ENCODE assay signal across 9 cellular contexts in genomic region chr1:153355445-153356071, GRCh38. TPM values are rescaled to one million over a fixed set of nuclear protein-coding genes. Genes with fewer than 3 reads are reported as not detected.
DNase-seq lines count a peak whose midpoint lies in the region; ATAC-seq and TF ChIP-seq lines count a peak whose summit lies in the region.
"Had no signal": no experiment of that assay in that cellular context is flagged by ENCODE, and none has a peak within 500 bp of the region (broad histone marks: within the 10 kb centered on the region; RNA-seq: fewer than 3 reads in every experiment).

No MANE protein-coding gene starts in this region.

- H3K27me3 ChIP-seq in cardiac muscle cell: no peaks in the 10 kb centered on the region

- no peak for ATAC-seq in HG03095 (IDR thresholded peaks at IDR 0.05; ENCODE audit: unreplicated experiment)

- H3K36me3 ChIP-seq in cardiac muscle cell: no peaks in the 10 kb centered on the region

- H3K27ac ChIP-seq in cardiac muscle cell: no peak overlapping the region

- H3K9me3 ChIP-seq in cardiac muscle cell (ENCODE audit: low read depth): no peaks in the 10 kb centered on the region

- H3K4me3 ChIP-seq in cardiac muscle cell: no peak overlapping the region

- TF ChIP-seq CTCF in cardiac muscle cell (IDR thresholded peaks at IDR 0.05; ENCODE audit: low read depth, low read length): peak; percentile 75

- H3K4me1 ChIP-seq in cardiac muscle cell (ENCODE audit: low read depth): peaks cover 12% of the 10 kb centered on the region

- DNase-seq in DMS153 treated with DMSO at 0.1 percent for 48 hours (lab: John Stamatoyannopoulos, UW; ENCODE audit: unreplicated experiment) (peak; percentile 14), HK-2 (ENCODE audit: unreplicated experiment) (peak; percentile 45), NCI-H82 treated with DMSO at 0.1 percent for 48 hours (lab: John Stamatoyannopoulos, UW; ENCODE audit: unreplicated experiment) (peak; percentile 39), cardiac muscle cell (ENCODE audit: low read depth in 1 of 2, low spot score in 1 of 2) (peak; percentile 69 to 84), medulla oblongata (ENCODE audit: extremely low spot score) (no peak)
- peak; percentile 49 to 59 for DNase-seq in activated T-cell treated with anti-CD3 and anti-CD28 coated beads, Interleukin-2, amount 50 U/mL, for 48 hours
- DNase-seq in stimulated activated CD4-positive, alpha-beta T cell treated with anti-CD3 and anti-CD28 coated beads, Interleukin-12 subunit alpha, Interleukin-12 subunit beta, amount 100 ng/mL, for 48 hours (ENCODE audit: low read depth in 2 of 3, low spot score in 1 of 3): peak; percentile 14 to 20 (median 16)

RNA-seq across cellular contexts. Expression of gene S100A9, which starts 2.1 kb away (rescaled TPM):
- 0.74 and 1.3 TPM in 2 replicates for total RNA-seq in cardiac muscle cell
- polyA plus RNA-seq in cardiac muscle cell: 3.0 TPM in 1 of 2 replicates, not detected in the other

RNA-seq across cellular contexts. Expression of gene PGLYRP4, which starts 6.9 kb away (rescaled TPM):
- not detected in 2 replicates for total RNA-seq in cardiac muscle cell
- polyA plus RNA-seq in cardiac muscle cell: 0.33 TPM in 1 of 2 replicates, not detected in the other
- total RNA-seq: T-helper 1 cell treated with Interleukin-12 subunit alpha and Interleukin-12 subunit beta and Interleukin-4 antibody, amounts not matched to agents 30 ng/mL and 1 ng/mL, for 36 hours had no signal

RNA-seq across cellular contexts. Expression of gene S100A12, which starts 19.9 kb away (rescaled TPM):
- total RNA-seq in cardiac muscle cell: not detected in 2 replicates
- polyA plus RNA-seq in cardiac muscle cell: not detected in 2 replicates
- total RNA-seq: T-helper 1 cell treated with Interleukin-12 subunit alpha and Interleukin-12 subunit beta and Interleukin-4 antibody, amounts not matched to agents 30 ng/mL and 1 ng/mL, for 36 hours had no signal

RNA-seq across cellular contexts. Expression of gene S100A8, which starts 35.3 kb away (rescaled TPM):
- total RNA-seq in cardiac muscle cell: 1.9 TPM in 1 of 2 replicates, not detected in the other
- 4.4 and 12.2 TPM in 2 replicates for polyA plus RNA-seq in cardiac muscle cell
- total RNA-seq: T-helper 1 cell treated with Interleukin-12 subunit alpha and Interleukin-12 subunit beta and Interleukin-4 antibody, amounts not matched to agents 30 ng/mL and 1 ng/mL, for 36 hours had no signal

RNA-seq across cellular contexts. Expression of gene PGLYRP3, which starts 42.8 kb away (rescaled TPM):
- total RNA-seq in cardiac muscle cell: not detected in 2 replicates
- polyA plus RNA-seq in cardiac muscle cell: not detected in 2 replicates
- total RNA-seq: T-helper 1 cell treated with Interleukin-12 subunit alpha and Interleukin-12 subunit beta and Interleukin-4 antibody, amounts not matched to agents 30 ng/mL and 1 ng/mL, for 36 hours had no signal
